In genomic region chr20:5844063-5844681, GRCh38 we compare ENCODE assay signal across 1 cellular context.
TF ChIP-seq lines count a peak whose summit lies in the region.

No MANE protein-coding gene starts in this region.

TF ChIP-seq in HCT116, 20 proteins besides CTCF, POLR2A, EP300 and RAD21 (continued from another document):
- TF ChIP-seq REST (IDR thresholded peaks at IDR 0.05; ENCODE audit: low read depth): no peak
- TF ChIP-seq SIN3A (IDR thresholded peaks at IDR 0.05; ENCODE audit: low read depth): 0 out of 2 replicates have a peak, but pooled peaks have one; percentile 42
- peak; percentile 50; the same call in 1 of the 2 replicates for TF ChIP-seq FOSL1 (IDR thresholded peaks at IDR 0.05; ENCODE audit: low read depth)
- no peak for TF ChIP-seq CEBPB (IDR thresholded peaks at IDR 0.05; ENCODE audit: low read depth)
- TF ChIP-seq YY1 (IDR thresholded peaks at IDR 0.05; ENCODE audit: extremely low read depth, insufficient replicate concordance, low read depth, low read length): no peak
- no peak for TF ChIP-seq EZH2phosphoT487 (IDR thresholded peaks at IDR 0.05; ENCODE audit: borderline replicate concordance)
